Comparison of ENCODE assay signal across 8 cellular contexts in the genomic region with DNA sequence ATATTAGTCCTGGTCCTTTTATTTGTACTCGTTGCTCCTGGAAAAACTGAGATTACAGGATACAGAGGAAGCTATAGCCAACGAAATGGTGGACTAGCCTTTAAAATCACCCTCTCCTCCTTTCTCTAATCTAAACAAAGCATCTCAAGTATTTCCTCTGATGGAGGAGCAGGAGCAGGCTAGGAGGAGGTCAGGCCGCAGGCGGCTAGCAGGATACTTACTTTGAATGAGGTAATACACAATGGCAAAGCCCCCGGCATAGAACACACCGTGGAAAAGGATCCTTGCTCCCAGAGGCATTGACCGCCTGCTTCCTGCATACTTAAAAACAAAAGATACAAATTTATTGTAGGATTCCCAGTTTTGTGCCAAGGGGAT.
A peak's percentile ranks its signal among the peaks of the same experiment; 100 is the strongest.
DNase-seq lines count a peak whose midpoint lies in the region; ATAC-seq and TF ChIP-seq lines count a peak whose summit lies in the region.

No MANE protein-coding gene starts in this region.

- H3K27me3 ChIP-seq in HUES64 (ENCODE audit: insufficient read depth, low read length) (no peaks in the 10 kb centered on the region), breast epithelium (no peaks in the 10 kb centered on the region), aorta (ENCODE audit: control insufficient read depth in 1 of 2, insufficient read depth in 2 of 2, low read length in 1 of 2) (no peaks in the 10 kb centered on the region)

- ATAC-seq in memory B cell (ENCODE audit: low read depth) (no peak), aorta (ENCODE audit: low FRiP score) (no peak)

- no peaks in the 10 kb centered on the region for H3K9me3 ChIP-seq in HUES64 (ENCODE audit: insufficient read depth, low read depth, low read length)
- no peaks in the 10 kb centered on the region for H3K9me3 ChIP-seq in breast epithelium
- H3K9me3 ChIP-seq in aorta (ENCODE audit: control insufficient read depth, low read length): no peaks in the 10 kb centered on the region

- TF ChIP-seq CTCF in breast epithelium (IDR thresholded peaks at IDR 0.05): no peak

- peak overlapping the region; percentile 65 for H3K9ac ChIP-seq in HUES64 (ENCODE audit: low read depth, low read length)

- H3K4me3 Mint-ChIP-seq in memory B cell: peak overlapping the region; percentile 72

- TF ChIP-seq POLR2A in breast epithelium (IDR thresholded peaks at IDR 0.05): no peak

- no peaks in the 10 kb centered on the region for H3K27me3 Mint-ChIP-seq in memory B cell

- intact Hi-C loops in breast epithelium (cut with DNase I; ENCODE audit: low total_unique reads): no loop called here
- intact Hi-C loops in aorta (cut with DNase I): loop anchor here (2.0 to 5.0 kb wide), 2 partner anchors 63 to 65 kb away; partner anchors contain the start of gene STK17A (in 1 of the 2)

- H3K36me3 Mint-ChIP-seq in memory B cell: peaks cover 23% of the 10 kb centered on the region

- peak overlapping the region; percentile 89 for H3K27ac ChIP-seq in HUES64 (ENCODE audit: low read depth, low read length)
- peak overlapping the region; percentile 90 to 92 for H3K27ac ChIP-seq in breast epithelium
- H3K27ac ChIP-seq in aorta (ENCODE audit: low read depth in 1 of 2, low read length in 2 of 2): peak overlapping the region; percentile 99 to 100

- no peak overlapping the region for H3K4me3 ChIP-seq in HUES64 (ENCODE audit: low read length)
- H3K4me3 ChIP-seq in breast epithelium: peak overlapping the region in 2 of 3 donors; percentile 1 to 37
- H3K4me3 ChIP-seq in aorta (ENCODE audit: low read length in 2 of 2): no peak overlapping the region

- WGBS in HUES64: 30% methylated on average over 7 of the region's 7 CpGs
- WGBS in aorta, 2 donors: 2 to 4% methylated on average over 7 of the region's 7 CpGs

- peaks cover 46% of the 10 kb centered on the region for H3K36me3 ChIP-seq in HUES64 (ENCODE audit: insufficient read depth, low read length)
- H3K36me3 ChIP-seq in breast epithelium: no peaks in the 10 kb centered on the region
- H3K36me3 ChIP-seq in aorta (ENCODE audit: control insufficient read depth in 1 of 2, insufficient read depth in 2 of 2, low read length in 1 of 2): no peaks in the 10 kb centered on the region

- H3K4me1 Mint-ChIP-seq in memory B cell: peaks cover 73% of the 10 kb centered on the region

- peaks cover 2% of the 10 kb centered on the region for H3K9me3 Mint-ChIP-seq in memory B cell

- peak overlapping the region; percentile 90 for H3K27ac Mint-ChIP-seq in memory B cell

- H3K4me1 ChIP-seq in HUES64 (ENCODE audit: insufficient read depth, low read length) (peaks cover 56% of the 10 kb centered on the region), breast epithelium (peaks cover 3 to 10% of the 10 kb centered on the region in 2 donors), aorta (ENCODE audit: control insufficient read depth in 1 of 2, insufficient read depth in 2 of 2, low read length in 2 of 2) (peaks cover 12 to 14% of the 10 kb centered on the region in 2 donors)

- DNase-seq in A172 (ENCODE audit: low spot score) (peak; percentile 85), breast epithelium (ENCODE audit: low spot score in 2 of 2) (no peak), memory B cell (ENCODE audit: low spot score in 2 of 2) (no peak), aorta (peak in 1 of 2 donors; percentile 58), NCI-H526 (lab: John Stamatoyannopoulos, UW) (no peak), NCI-H446 (lab: John Stamatoyannopoulos, UW) (no peak)
- no peak for DNase-seq in stimulated activated CD4-positive, alpha-beta T cell treated with anti-CD3 and anti-CD28 coated beads, Interleukin-2, amount 100 ng/mL, for 24 hours

Comparison
In these comparisons a context has a peak if more than half of its experiments do, and no peak if none do; other contexts are left out.
1. H3K4me3 ChIP-seq: peak in breast epithelium (2 of 3); none in HUES64 (single experiment) and aorta (0 of 2).
2. Peak in every context shown above with its lines, with median percentiles within 50 percentile points of each other: H3K27ac ChIP-seq.